Comparison of ENCODE assay signal across 1 cellular context in genomic region chr3:51669241-51670052, GRCh38.
TF ChIP-seq lines count a peak whose summit lies in the region.

No MANE protein-coding gene starts in this region.

TF ChIP-seq in HepG2, 621 proteins besides CTCF, POLR2A, EP300 and RAD21 (continued from another document and continues in another):
- TF ChIP-seq ZNF33B (CRISPR knock-in tag; IDR thresholded peaks at IDR 0.05) (no peak), ZNF607 (CRISPR knock-in tag; IDR thresholded peaks at IDR 0.05; ENCODE audit: borderline replicate concordance) (no peak), CCAR2 (optimal IDR thresholded peaks at IDR 0.05; ENCODE audit: low read depth, low read length) (no peak), PRPF4 (IDR thresholded peaks at IDR 0.05; ENCODE audit: low read depth, low read length, poor library complexity, severe bottlenecking) (no peak), ESRRA (CRISPR knock-in tag; IDR thresholded peaks at IDR 0.05; ENCODE audit: low read depth) (no peak), SRY (CRISPR knock-in tag; IDR thresholded peaks at IDR 0.05) (no peak), DMTF1 (CRISPR knock-in tag; IDR thresholded peaks at IDR 0.05) (no peak), ZNF557 (CRISPR knock-in tag; IDR thresholded peaks at IDR 0.05) (no peak), GLMP (CRISPR knock-in tag; IDR thresholded peaks at IDR 0.05; ENCODE audit: borderline replicate concordance) (no peak), TIGD3 (CRISPR knock-in tag; IDR thresholded peaks at IDR 0.05; ENCODE audit: borderline replicate concordance) (no peak), CBX5 (CRISPR knock-in tag; IDR thresholded peaks at IDR 0.05; ENCODE audit: borderline replicate concordance) (peak; percentile 50; the same call in 1 of the 2 replicates), NFKBIZ (CRISPR knock-in tag; IDR thresholded peaks at IDR 0.05) (no peak), NFYB (CRISPR knock-in tag; IDR thresholded peaks at IDR 0.05) (no peak), TAF1 (CRISPR knock-in tag; IDR thresholded peaks at IDR 0.05) (no peak), ZNF431 (CRISPR knock-in tag; IDR thresholded peaks at IDR 0.05; ENCODE audit: borderline replicate concordance, low read depth) (no peak), HNF1A (IDR thresholded peaks at IDR 0.05; ENCODE audit: low read depth) (no peak), HNF1A (CRISPR knock-in tag; IDR thresholded peaks at IDR 0.05; ENCODE audit: borderline replicate concordance) (no peak), ZIK1 (CRISPR knock-in tag; IDR thresholded peaks at IDR 0.05; ENCODE audit: borderline replicate concordance, low read depth) (no peak), ZNF160 (CRISPR knock-in tag; IDR thresholded peaks at IDR 0.05) (no peak), KLF12 (CRISPR knock-in tag; IDR thresholded peaks at IDR 0.05; ENCODE audit: borderline replicate concordance) (peak; percentile 41; the same call in 1 of the 2 replicates), ZNF691 (CRISPR knock-in tag; IDR thresholded peaks at IDR 0.05; ENCODE audit: borderline replicate concordance, low read depth) (no peak), ZSCAN5A (CRISPR knock-in tag; IDR thresholded peaks at IDR 0.05; ENCODE audit: borderline replicate concordance) (no peak), SMAD9 (CRISPR knock-in tag; IDR thresholded peaks at IDR 0.05) (no peak), E2F5 (CRISPR knock-in tag; conservative IDR thresholded peaks at IDR 0.05) (no peak), SNAPC4 (CRISPR knock-in tag; IDR thresholded peaks at IDR 0.05) (no peak), NR2F1 (CRISPR knock-in tag; IDR thresholded peaks at IDR 0.05) (no peak), ZNF704 (CRISPR knock-in tag; IDR thresholded peaks at IDR 0.05; ENCODE audit: borderline replicate concordance) (no peak), MYC (CRISPR knock-in tag; IDR thresholded peaks at IDR 0.05; ENCODE audit: borderline replicate concordance) (peak; percentile 67), ETV6 (CRISPR knock-in tag; conservative IDR thresholded peaks at IDR 0.05) (no peak), ZSCAN20 (CRISPR knock-in tag; IDR thresholded peaks at IDR 0.05; ENCODE audit: borderline replicate concordance) (no peak), ZNF609 (CRISPR knock-in tag; IDR thresholded peaks at IDR 0.05; ENCODE audit: borderline replicate concordance) (no peak), MAX (IDR thresholded peaks at IDR 0.05) (no peak)
